17 cellular contexts compared by ENCODE assay signal in genomic region chr1:162236201-162236600, GRCh38.
DNase-seq lines count a peak whose midpoint lies in the region; ATAC-seq and TF ChIP-seq lines count a peak whose summit lies in the region.
"Had no signal": no experiment of that assay in that cellular context is flagged by ENCODE, and none has a peak within 500 bp of the region (broad histone marks: within the 10 kb centered on the region; RNA-seq: fewer than 3 reads in every experiment).

No MANE protein-coding gene starts in this region.

- H3K4me1 ChIP-seq in cardiac muscle cell (ENCODE audit: low read depth) = peaks cover 31% of the 10 kb centered on the region
- H3K4me1 ChIP-seq in neural progenitor cell = peaks cover 16% of the 10 kb centered on the region
- H3K4me1 ChIP-seq: BE2C had no signal

- no peak overlapping the region for H3K9ac ChIP-seq in neural progenitor cell

- TF ChIP-seq CTCF in cardiac muscle cell (IDR thresholded peaks at IDR 0.05; ENCODE audit: low read depth, low read length) = no peak
- TF ChIP-seq CTCF in choroid plexus epithelial cell (conservative IDR thresholded peaks at IDR 0.05; ENCODE audit: low read depth, low read length) = no peak
- no peak for TF ChIP-seq CTCF in neural progenitor cell (IDR thresholded peaks at IDR 0.05)

- peak overlapping the region; percentile 14 for H3K27ac Mint-ChIP-seq in neural progenitor cell
- no peak overlapping the region for H3K27ac Mint-ChIP-seq in stimulated activated naive CD8-positive, alpha-beta T cell treated with anti-CD3 and anti-CD28 coated beads, Interleukin-15, amount 100 ng/mL, for 72 hours
- H3K27ac Mint-ChIP-seq: CD8-positive, alpha-beta memory T cell; H9; IgD-negative memory B cell had no signal

- no peaks in the 10 kb centered on the region for H3F3A ChIP-seq in neural progenitor cell (ENCODE audit: low read depth)

- no peaks in the 10 kb centered on the region for H3K9me3 ChIP-seq in cardiac muscle cell (ENCODE audit: low read depth)
- H3K9me3 ChIP-seq in neural progenitor cell (ENCODE audit: low read depth) = no peaks in the 10 kb centered on the region
- H3K9me3 ChIP-seq: BE2C had no signal

- no peak overlapping the region for H3K4me3 Mint-ChIP-seq in neural progenitor cell
- H3K4me3 Mint-ChIP-seq in stimulated activated naive CD8-positive, alpha-beta T cell treated with anti-CD3 and anti-CD28 coated beads, Interleukin-15, amount 100 ng/mL, for 72 hours = no peak overlapping the region
- H3K4me3 Mint-ChIP-seq: CD8-positive, alpha-beta memory T cell; H9; IgD-negative memory B cell had no signal

- peaks cover 2% of the 10 kb centered on the region for H3K36me3 Mint-ChIP-seq in neural progenitor cell
- H3K36me3 Mint-ChIP-seq: CD8-positive, alpha-beta memory T cell; IgD-negative memory B cell had no signal

- H3K27me3 Mint-ChIP-seq in neural progenitor cell (ENCODE audit: insufficient read depth, low read depth) = peaks cover 4% of the 10 kb centered on the region
- H3K27me3 Mint-ChIP-seq in stimulated activated naive CD8-positive, alpha-beta T cell treated with anti-CD3 and anti-CD28 coated beads, Interleukin-15, amount 100 ng/mL, for 72 hours = peaks cover 23% of the 10 kb centered on the region

- no peaks in the 10 kb centered on the region for H3K27me3 ChIP-seq in cardiac muscle cell
- no peaks in the 10 kb centered on the region for H3K27me3 ChIP-seq in neural progenitor cell
- H3K27me3 ChIP-seq: BE2C had no signal

- ATAC-seq in HG02678 (IDR thresholded peaks at IDR 0.05; ENCODE audit: unreplicated experiment) (no peak), GM19351 (IDR thresholded peaks at IDR 0.05; ENCODE audit: unreplicated experiment) (no peak)
- no peak for ATAC-seq in stimulated activated naive CD8-positive, alpha-beta T cell treated with anti-CD3 and anti-CD28 coated beads, Interleukin-15, amount 100 ng/mL, for 72 hours

- H3K4me1 Mint-ChIP-seq in neural progenitor cell = peaks cover 75% of the 10 kb centered on the region
- no peaks in the 10 kb centered on the region for H3K4me1 Mint-ChIP-seq in stimulated activated naive CD8-positive, alpha-beta T cell treated with anti-CD3 and anti-CD28 coated beads, Interleukin-15, amount 100 ng/mL, for 72 hours
- H3K4me1 Mint-ChIP-seq: CD8-positive, alpha-beta memory T cell; IgD-negative memory B cell had no signal

- H2AFZ ChIP-seq in neural progenitor cell (replicated peaks) = no peak overlapping the region

- intact Hi-C loops in cardiac septum (cut with DNase I) = no loop called here

- H3K4me2 ChIP-seq in neural progenitor cell = no peak overlapping the region

- peaks cover 3% of the 10 kb centered on the region for H3K79me2 ChIP-seq in neural progenitor cell (ENCODE audit: low read depth)

- H3K4me3 ChIP-seq in cardiac muscle cell = no peak overlapping the region
- H3K4me3 ChIP-seq in choroid plexus epithelial cell (ENCODE audit: low read depth, low read length) = no peak overlapping the region
- no peak overlapping the region for H3K4me3 ChIP-seq in neural progenitor cell

- peaks cover 34% of the 10 kb centered on the region for H4K20me1 ChIP-seq in neural progenitor cell (ENCODE audit: low read depth)

- H3K27ac ChIP-seq in cardiac muscle cell (peak overlapping the region; percentile 4), neural progenitor cell (no peak overlapping the region)
- H3K27ac ChIP-seq: 22Rv1 had no signal

- no peak for DNase-seq in cardiac muscle cell (ENCODE audit: low read depth in 1 of 2, low spot score in 1 of 2)
- DNase-seq in cardiac septum (ENCODE audit: low spot score) = no peak
- DNase-seq in choroid plexus epithelial cell (ENCODE audit: low read depth) = peak; percentile 46
- no peak for DNase-seq in neural progenitor cell (ENCODE audit: low spot score)
- DNase-seq in inferior parietal cortex (ENCODE audit: extremely low spot score) = no peak
- DNase-seq in stimulated activated naive CD8-positive, alpha-beta T cell treated with anti-CD3 and anti-CD28 coated beads, Interleukin-15, amount 100 ng/mL, for 72 hours = no peak
- DNase-seq: BE2C; CD8-positive, alpha-beta memory T cell; H9; NCI-H1417; NCI-H187 treated with DMSO at 0.1 percent for 48 hours; NCI-H69; SHP77 treated with DMSO at 0.1 percent for 48 hours had no signal

- no peaks in the 10 kb centered on the region for H3K36me3 ChIP-seq in cardiac muscle cell
- no peaks in the 10 kb centered on the region for H3K36me3 ChIP-seq in neural progenitor cell
- H3K36me3 ChIP-seq: BE2C had no signal

- no peaks in the 10 kb centered on the region for H3K9me3 Mint-ChIP-seq in neural progenitor cell
- H3K9me3 Mint-ChIP-seq in stimulated activated naive CD8-positive, alpha-beta T cell treated with anti-CD3 and anti-CD28 coated beads, Interleukin-15, amount 100 ng/mL, for 72 hours = no peaks in the 10 kb centered on the region
- H3K9me3 Mint-ChIP-seq: CD8-positive, alpha-beta memory T cell; H9; IgD-negative memory B cell had no signal
